ENCODE assay signal across 1 cellular context in genomic region chr10:60796481-60796880, GRCh38.
TF ChIP-seq lines count a peak whose summit lies in the region.

No MANE protein-coding gene starts in this region.

TF ChIP-seq in GM23338, 12 proteins besides CTCF, POLR2A, EP300 and RAD21 (continued from another document):
- TF ChIP-seq, protein P1, sequence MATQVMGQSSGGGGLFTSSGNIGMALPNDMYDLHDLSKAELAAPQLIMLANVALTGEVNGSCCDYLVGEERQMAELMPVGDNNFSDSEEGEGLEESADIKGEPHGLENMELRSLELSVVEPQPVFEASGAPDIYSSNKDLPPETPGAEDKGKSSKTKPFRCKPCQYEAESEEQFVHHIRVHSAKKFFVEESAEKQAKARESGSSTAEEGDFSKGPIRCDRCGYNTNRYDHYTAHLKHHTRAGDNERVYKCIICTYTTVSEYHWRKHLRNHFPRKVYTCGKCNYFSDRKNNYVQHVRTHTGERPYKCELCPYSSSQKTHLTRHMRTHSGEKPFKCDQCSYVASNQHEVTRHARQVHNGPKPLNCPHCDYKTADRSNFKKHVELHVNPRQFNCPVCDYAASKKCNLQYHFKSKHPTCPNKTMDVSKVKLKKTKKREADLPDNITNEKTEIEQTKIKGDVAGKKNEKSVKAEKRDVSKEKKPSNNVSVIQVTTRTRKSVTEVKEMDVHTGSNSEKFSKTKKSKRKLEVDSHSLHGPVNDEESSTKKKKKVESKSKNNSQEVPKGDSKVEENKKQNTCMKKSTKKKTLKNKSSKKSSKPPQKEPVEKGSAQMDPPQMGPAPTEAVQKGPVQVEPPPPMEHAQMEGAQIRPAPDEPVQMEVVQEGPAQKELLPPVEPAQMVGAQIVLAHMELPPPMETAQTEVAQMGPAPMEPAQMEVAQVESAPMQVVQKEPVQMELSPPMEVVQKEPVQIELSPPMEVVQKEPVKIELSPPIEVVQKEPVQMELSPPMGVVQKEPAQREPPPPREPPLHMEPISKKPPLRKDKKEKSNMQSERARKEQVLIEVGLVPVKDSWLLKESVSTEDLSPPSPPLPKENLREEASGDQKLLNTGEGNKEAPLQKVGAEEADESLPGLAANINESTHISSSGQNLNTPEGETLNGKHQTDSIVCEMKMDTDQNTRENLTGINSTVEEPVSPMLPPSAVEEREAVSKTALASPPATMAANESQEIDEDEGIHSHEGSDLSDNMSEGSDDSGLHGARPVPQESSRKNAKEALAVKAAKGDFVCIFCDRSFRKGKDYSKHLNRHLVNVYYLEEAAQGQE (IDR thresholded peaks at IDR 0.05; ENCODE audit: unreplicated experiment) = no peak
TF ChIP-seq in GM23338: peak in this region for 0.
